9 cellular contexts compared by ENCODE assay signal in genomic region chr16:30356401-30357084, GRCh38. TPM values are rescaled to one million over a fixed set of nuclear protein-coding genes. Genes with fewer than 3 reads are reported as not detected.
DNase-seq lines count a peak whose midpoint lies in the region; ATAC-seq and FAIRE-seq lines count a peak whose summit lies in the region.
"Had no signal": no experiment of that assay in that cellular context is flagged by ENCODE, and none has a peak within 500 bp of the region (broad histone marks: within the 10 kb centered on the region; RNA-seq: fewer than 3 reads in every experiment).

No MANE protein-coding gene starts in this region.

- H3K36me3 ChIP-seq in iPS-20b (ENCODE audit: insufficient read depth, low read depth, low read length) (peaks cover 34% of the 10 kb centered on the region), stomach smooth muscle (ENCODE audit: control insufficient read depth in 2 of 2, insufficient read depth in 2 of 2, low read length in 2 of 2) (peaks cover 16 to 34% of the 10 kb centered on the region in 2 donors)

- H3K27me3 ChIP-seq in iPS-20b (ENCODE audit: insufficient read depth, low read length) (no peaks in the 10 kb centered on the region), stomach smooth muscle (ENCODE audit: control insufficient read depth in 1 of 2, insufficient read depth in 2 of 2, low read length in 2 of 2) (no peaks in the 10 kb centered on the region)

- peak overlapping the region; percentile 100 for H3K4me3 ChIP-seq in iPS-20b (ENCODE audit: low read length)
- H3K4me3 ChIP-seq in stomach smooth muscle (ENCODE audit: low read length in 2 of 2), result peak overlapping the region in 1 of 2 donors; percentile 8

- H3K4me1 ChIP-seq in iPS-20b (ENCODE audit: insufficient read depth, low read length), result peaks cover 10% of the 10 kb centered on the region; the same call in 1 of the 2 replicates
- peaks cover 53% of the 10 kb centered on the region for H3K4me1 ChIP-seq in stomach smooth muscle (ENCODE audit: control insufficient read depth, insufficient read depth, low read length)

- H3K4me1 Mint-ChIP-seq in T-helper 1 cell treated with Interleukin-12 subunit alpha and Interleukin-12 subunit beta and Interleukin-4 antibody, amounts not matched to agents 30 μg/mL and 1 μg/mL, for 36 hours (ENCODE audit: low read depth), result peaks cover 25% of the 10 kb centered on the region
- peaks cover 54% of the 10 kb centered on the region for H3K4me1 Mint-ChIP-seq in activated CD4-positive, alpha-beta memory T cell treated with anti-CD3 and anti-CD28 coated beads, Interleukin-2, amount 10 ng/mL, durations not matched to agents 7 days and 5 days

- H3K27me3 Mint-ChIP-seq in T-helper 1 cell treated with Interleukin-12 subunit alpha and Interleukin-12 subunit beta and Interleukin-4 antibody, amounts not matched to agents 30 μg/mL and 1 μg/mL, for 36 hours (ENCODE audit: low read depth), result no peaks in the 10 kb centered on the region
- H3K27me3 Mint-ChIP-seq in activated CD4-positive, alpha-beta memory T cell treated with anti-CD3 and anti-CD28 coated beads, Interleukin-2, amount 10 ng/mL, durations not matched to agents 7 days and 5 days, result no peaks in the 10 kb centered on the region

- H3K9ac ChIP-seq in iPS-20b (ENCODE audit: low read depth, low read length) (peak overlapping the region; percentile 97; the same call in 1 of the 2 replicates), stomach smooth muscle (ENCODE audit: low read length in 2 of 2) (peak overlapping the region in 1 of 2 donors; percentile 94)

- CTCF ChIA-PET in activated CD4-positive, alpha-beta memory T cell treated with anti-CD3 and anti-CD28 coated beads, Interleukin-2, amount 10 ng/mL, durations not matched to agents 7 days and 5 days (lab: Charles Lee), result interaction anchor here (0.8 to 1.5 kb wide), 3 partner anchors 11 to 53 kb away, joined by 5 to 9 read pairs (median 6); no protein-coding TSS in a partner anchor

- peaks cover 48% of the 10 kb centered on the region for H3K36me3 Mint-ChIP-seq in T-helper 1 cell treated with Interleukin-12 subunit alpha and Interleukin-12 subunit beta and Interleukin-4 antibody, amounts not matched to agents 30 μg/mL and 1 μg/mL, for 36 hours (ENCODE audit: low read depth)
- H3K36me3 Mint-ChIP-seq in activated CD4-positive, alpha-beta memory T cell treated with anti-CD3 and anti-CD28 coated beads, Interleukin-2, amount 10 ng/mL, durations not matched to agents 7 days and 5 days (ENCODE audit: low read depth), result peaks cover 72% of the 10 kb centered on the region

- H3K27ac ChIP-seq in iPS-20b (ENCODE audit: low read length) (peak overlapping the region; percentile 73), stomach smooth muscle (ENCODE audit: low read length) (peak overlapping the region; percentile 97)

- POLR2A ChIA-PET in activated CD4-positive, alpha-beta memory T cell treated with anti-CD3 and anti-CD28 coated beads, Interleukin-2, amount 10 ng/mL, durations not matched to agents 7 days and 5 days (lab: Charles Lee), result interaction anchor here (0.7 to 8.3 kb wide), 9 partner anchors 8 to 173 kb away, joined by 3 to 83 read pairs (median 5); partner anchors contain the start of genes CORO1A, SEPTIN1, TBC1D10B and ZNF48

- ATAC-seq in GM18498 (IDR thresholded peaks at IDR 0.05; ENCODE audit: unreplicated experiment), result no peak

- H3K9me3 ChIP-seq in iPS-20b (ENCODE audit: insufficient read depth, low read depth, low read length) (no peaks in the 10 kb centered on the region), stomach smooth muscle (ENCODE audit: control insufficient read depth in 2 of 2, low read length in 2 of 2) (no peaks in the 10 kb centered on the region)

- FAIRE-seq in HTR-8/SVneo (lab: Jason Lieb, UNC), result no peak

- DNase-seq in T-helper 1 cell (no peak), HTR-8/SVneo (ENCODE audit: insufficient read length, low spot score) (no peak), NCI-H146 (lab: John Stamatoyannopoulos, UW) (no peak)
- DNase-seq in activated CD4-positive, alpha-beta memory T cell treated with anti-CD3 and anti-CD28 coated beads, Interleukin-2, amount 10 ng/mL, durations not matched to agents 7 days and 5 days, result no peak

- peak overlapping the region; percentile 95 for H3K4me3 Mint-ChIP-seq in T-helper 1 cell treated with Interleukin-12 subunit alpha and Interleukin-12 subunit beta and Interleukin-4 antibody, amounts not matched to agents 30 μg/mL and 1 μg/mL, for 36 hours
- peak overlapping the region; percentile 90 for H3K4me3 Mint-ChIP-seq in activated CD4-positive, alpha-beta memory T cell treated with anti-CD3 and anti-CD28 coated beads, Interleukin-2, amount 10 ng/mL, durations not matched to agents 7 days and 5 days

- H3K27ac Mint-ChIP-seq in T-helper 1 cell treated with Interleukin-12 subunit alpha and Interleukin-12 subunit beta and Interleukin-4 antibody, amounts not matched to agents 30 μg/mL and 1 μg/mL, for 36 hours, result peak overlapping the region; percentile 82
- H3K27ac Mint-ChIP-seq in activated CD4-positive, alpha-beta memory T cell treated with anti-CD3 and anti-CD28 coated beads, Interleukin-2, amount 10 ng/mL, durations not matched to agents 7 days and 5 days, result peak overlapping the region; percentile 93

- no peaks in the 10 kb centered on the region for H3K9me3 Mint-ChIP-seq in T-helper 1 cell treated with Interleukin-12 subunit alpha and Interleukin-12 subunit beta and Interleukin-4 antibody, amounts not matched to agents 30 μg/mL and 1 μg/mL, for 36 hours
- H3K9me3 Mint-ChIP-seq in activated CD4-positive, alpha-beta memory T cell treated with anti-CD3 and anti-CD28 coated beads, Interleukin-2, amount 10 ng/mL, durations not matched to agents 7 days and 5 days, result no peaks in the 10 kb centered on the region

RNA-seq across cellular contexts. Expression of gene CD2BP2, which starts 1.4 kb away (rescaled TPM):
- total RNA-seq in activated CD4-positive, alpha-beta memory T cell treated with anti-CD3 and anti-CD28 coated beads, Interleukin-2, amount 10 ng/mL, durations not matched to agents 7 days and 5 days, result 10 to 100 TPM; 75.6 to 75.9 TPM

RNA-seq across cellular contexts. Expression of gene TBC1D10B, which starts 13.8 kb away (rescaled TPM):
- total RNA-seq in activated CD4-positive, alpha-beta memory T cell treated with anti-CD3 and anti-CD28 coated beads, Interleukin-2, amount 10 ng/mL, durations not matched to agents 7 days and 5 days, result 10 to 100 TPM; 69.2 TPM

RNA-seq across cellular contexts. Expression of gene MYL11, which starts 18.1 kb away (rescaled TPM):
- 1 to 10 TPM in 1 of 2 experiments, not detected in 1; 1.2 TPM for total RNA-seq in activated CD4-positive, alpha-beta memory T cell treated with anti-CD3 and anti-CD28 coated beads, Interleukin-2, amount 10 ng/mL, durations not matched to agents 7 days and 5 days
- total RNA-seq: Daoy had no signal

RNA-seq across cellular contexts. Expression of gene SEPTIN1, which starts 25.8 kb away (rescaled TPM):
- 100 to 1,000 TPM; 343 to 354 TPM for total RNA-seq in activated CD4-positive, alpha-beta memory T cell treated with anti-CD3 and anti-CD28 coated beads, Interleukin-2, amount 10 ng/mL, durations not matched to agents 7 days and 5 days
- total RNA-seq: Daoy had no signal

RNA-seq across cellular contexts. Expression of gene ZNF48, which starts 38.7 kb away (rescaled TPM):
- 10 to 100 TPM; 14.2 to 14.5 TPM for total RNA-seq in activated CD4-positive, alpha-beta memory T cell treated with anti-CD3 and anti-CD28 coated beads, Interleukin-2, amount 10 ng/mL, durations not matched to agents 7 days and 5 days
